Comparison of ENCODE assay signal across 19 cellular contexts in genomic region chr17:68567035-68567434, GRCh38. TPM values are rescaled to one million over a fixed set of nuclear protein-coding genes. Genes with fewer than 3 reads are reported as not detected.
"Had no signal": no experiment of that assay in that cellular context is flagged by ENCODE, and none has a peak within 500 bp of the region (broad histone marks: within the 10 kb centered on the region; RNA-seq: fewer than 3 reads in every experiment).

No MANE protein-coding gene starts in this region.

- H3K4me3 Mint-ChIP-seq: activated naive CD4-positive, alpha-beta T cell treated with anti-CD3 and anti-CD28 coated beads, Interleukin-2, amount 50 U/mL, for 24 hours; activated T-cell treated with anti-CD3 and anti-CD28 coated beads, Interleukin-2, amount 50 U/mL, for 72 hours; natural killer cell had no signal

- H3K27me3 Mint-ChIP-seq: activated naive CD4-positive, alpha-beta T cell treated with anti-CD3 and anti-CD28 coated beads, Interleukin-2, amount 50 U/mL, for 24 hours had no signal

- H3K4me1 ChIP-seq: pancreas had no signal

- H3K27me3 ChIP-seq: pancreas had no signal

- H3K4me3 ChIP-seq: left ventricle myocardium inferior, pancreas had no signal

- H3K9me3 ChIP-seq: left ventricle myocardium inferior, neutrophil, pancreas had no signal

- H3K4me1 Mint-ChIP-seq: activated naive CD4-positive, alpha-beta T cell treated with anti-CD3 and anti-CD28 coated beads, Interleukin-2, amount 50 U/mL, for 24 hours; natural killer cell had no signal

- ATAC-seq: activated T-cell treated with anti-CD3 and anti-CD28 coated beads, Interleukin-2, amount 50 U/mL, for 72 hours; natural killer cell had no signal

- H3K27ac ChIP-seq: left ventricle myocardium inferior, neutrophil, pancreas, VCaP had no signal

- H3K36me3 ChIP-seq: left ventricle myocardium inferior, neutrophil, pancreas had no signal

- H3K9me3 Mint-ChIP-seq: activated naive CD4-positive, alpha-beta T cell treated with anti-CD3 and anti-CD28 coated beads, Interleukin-2, amount 50 U/mL, for 24 hours; activated T-cell treated with anti-CD3 and anti-CD28 coated beads, Interleukin-2, amount 50 U/mL, for 72 hours; natural killer cell had no signal

- H3K27ac Mint-ChIP-seq: activated naive CD4-positive, alpha-beta T cell treated with anti-CD3 and anti-CD28 coated beads, Interleukin-2, amount 50 U/mL, for 24 hours; activated T-cell treated with anti-CD3 and anti-CD28 coated beads, Interleukin-2, amount 50 U/mL, for 72 hours; natural killer cell had no signal

- DNase-seq: activated CD4-positive, alpha-beta T cell treated with anti-CD3 and anti-CD28 coated beads, Interleukin-2, amount 50 U/mL, for 1 hour; activated CD4-positive, CD25-positive, alpha-beta regulatory T cell treated with anti-CD3 and anti-CD28 coated beads, Interleukin-2, amount 50 U/mL, for 72 hours; activated effector memory CD4-positive, alpha-beta T cell treated with anti-CD3 and anti-CD28 coated beads, Interleukin-2, amount 50 U/mL, for 16 hours; activated T-cell treated with anti-CD3 and anti-CD28 coated beads, Interleukin-2, amount 50 U/mL, for 72 hours; amygdala; caudate nucleus; kidney; left ventricle myocardium inferior; natural killer cell; pancreas; stimulated activated naive CD4-positive, alpha-beta T cell; SW 1271; T-helper 2 cell had no signal

- H3K36me3 Mint-ChIP-seq: activated naive CD4-positive, alpha-beta T cell treated with anti-CD3 and anti-CD28 coated beads, Interleukin-2, amount 50 U/mL, for 24 hours; natural killer cell had no signal

RNA-seq across cellular contexts. Expression of gene FAM20A, which starts 34.1 kb away (rescaled TPM):
- total RNA-seq: activated CD8-positive, alpha-beta memory T cell treated with anti-CD3 and anti-CD28 coated beads for 36 hours; activated T-cell treated with anti-CD3 and anti-CD28 coated beads, Interleukin-2, amount 50 U/mL, for 72 hours; dermis microvascular lymphatic vessel endothelial cell; pulmonary artery endothelial cell had no signal
